ENCODE assay signal across 25 cellular contexts in the genomic region with DNA sequence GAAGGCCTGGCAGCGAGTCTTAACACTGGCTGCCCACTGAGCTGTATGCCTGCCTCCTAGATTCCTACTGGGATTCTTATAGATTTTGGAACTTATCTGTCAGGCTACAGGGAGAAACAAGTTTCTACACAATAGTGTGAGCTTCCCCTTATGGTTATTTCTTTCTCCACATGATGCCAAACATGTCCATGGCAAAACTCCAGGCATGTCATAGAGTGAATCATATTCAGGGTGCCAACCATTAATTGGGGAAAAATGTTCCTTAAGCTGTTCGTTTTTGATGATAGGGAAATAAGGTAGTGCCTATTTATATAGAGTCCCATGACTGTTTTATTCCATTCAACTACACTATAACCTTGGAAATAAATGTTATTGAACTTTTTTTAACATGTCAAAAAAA.
"Had no signal": no experiment of that assay in that cellular context is flagged by ENCODE, and none has a peak within 500 bp of the region (broad histone marks: within the 10 kb centered on the region; RNA-seq: fewer than 3 reads in every experiment).

No MANE protein-coding gene starts in this region.

- H3K27me3 ChIP-seq: adrenal gland, body of pancreas, SJSA1 had no signal

- H3K9me3 ChIP-seq: adrenal gland, body of pancreas, MG63, SK-N-SH had no signal

- H3K36me3 ChIP-seq: adrenal gland, MG63, SJSA1 had no signal

- H3K4me1 ChIP-seq: adrenal gland, body of pancreas, SJSA1 had no signal

- H3K27ac ChIP-seq: adrenal gland, body of pancreas, SJSA1 had no signal

- H3K4me3 ChIP-seq: adrenal gland, body of pancreas, MG63, SJSA1 had no signal

- ATAC-seq: activated CD8-positive, alpha-beta T cell treated with anti-CD3 and anti-CD28 coated beads, Interleukin-2, amount 10 ng/mL, durations not matched to agents 7 days and 5 days; body of pancreas; Panc1; WTC11 had no signal

- DNase-seq: activated CD4-positive, alpha-beta T cell treated with anti-CD3 and anti-CD28 coated beads for 36 hours; activated CD4-positive, alpha-beta T cell treated with anti-CD3 and anti-CD28 coated beads, Interleukin-2, amount 10 ng/mL, durations not matched to agents 7 days and 5 days; activated CD4-positive, alpha-beta T cell treated with anti-CD3 and anti-CD28 coated beads, Interleukin-2, amount 50 U/mL, for 48 hours; activated CD8-positive, alpha-beta T cell treated with anti-CD3 and anti-CD28 coated beads, Interleukin-2, amount 10 ng/mL, durations not matched to agents 7 days and 5 days; activated gamma-delta T cell treated with Interleukin-2 at 50 U/mL for 16 hours; activated naive CD4-positive, alpha-beta T cell treated with anti-CD3 and anti-CD28 coated beads for 36 hours; activated T-cell treated with anti-CD3 and anti-CD28 coated beads for 4 hours; activated T-cell treated with anti-CD3 and anti-CD28 coated beads, Interleukin-2, amount 50 U/mL, for 4 hours; adrenal gland; body of pancreas; central memory CD4-positive, alpha-beta T cell; Karpas-422; KBM-7; MG63; NCI-H1048; NCI-H146; NCI-H187 treated with DMSO at 0.1 percent for 48 hours; NCI-H524; NCI-H69; NCI-H82; SHP77; SK-N-SH had no signal
